Comparison of ENCODE assay signal across 22 cellular contexts in genomic region chr3:167125612-167126407, GRCh38.
DNase-seq lines count a peak whose midpoint lies in the region; ATAC-seq and TF ChIP-seq lines count a peak whose summit lies in the region.
"Had no signal": no experiment of that assay in that cellular context is flagged by ENCODE, and none has a peak within 500 bp of the region (broad histone marks: within the 10 kb centered on the region; RNA-seq: fewer than 3 reads in every experiment).

No MANE protein-coding gene starts in this region.

- H3K9me3 ChIP-seq in PC-3 (ENCODE audit: low read length): no peaks in the 10 kb centered on the region
- H3K9me3 ChIP-seq in mesenchymal stem cell (ENCODE audit: control insufficient read depth, low read length): no peaks in the 10 kb centered on the region

- peak overlapping the region; percentile 39; the same call in 1 of the 2 replicates for H2AFZ ChIP-seq in GM23338
- no peak overlapping the region for H2AFZ ChIP-seq in PC-3 (ENCODE audit: low read length)
- H2AFZ ChIP-seq in mesenchymal stem cell (ENCODE audit: low read depth, low read length): no peak overlapping the region
- H2AFZ ChIP-seq: GM23248 had no signal

- no peaks in the 10 kb centered on the region for H4K20me1 ChIP-seq in GM23338 (replicated peaks; ENCODE audit: insufficient read depth)
- no peaks in the 10 kb centered on the region for H4K20me1 ChIP-seq in PC-3 (ENCODE audit: low read length)

- peak; percentile 13 for DNase-seq in NCI-H2171 treated with DMSO at 0.1 percent for 48 hours (lab: John Stamatoyannopoulos, UW)
- no peak for DNase-seq in NCI-H2171 (lab: John Stamatoyannopoulos, UW)
- no peak for DNase-seq in GM23338 (ENCODE audit: low spot score)
- peak; percentile 27 for DNase-seq in PC-3
- peak; percentile 8 for DNase-seq in mesenchymal stem cell
- DNase-seq in GM20000 (ENCODE audit: low spot score): no peak
- DNase-seq in NCI-H226: no peak
- DNase-seq in DMS153 treated with DMSO at 0.1 percent for 48 hours (lab: John Stamatoyannopoulos, UW; ENCODE audit: unreplicated experiment): no peak
- DNase-seq: ACHN; BE2C; C1 segment of cervical spinal cord; CD4-positive, CD25-positive, alpha-beta regulatory T cell; CD8-positive, alpha-beta memory T cell; COR-L47; DMS 273 treated with DMSO at 0.1 percent for 48 hours; DMS79 treated with DMSO at 0.1 percent for 48 hours; GM23248; H7; HFFc6 had no signal

- no peaks in the 10 kb centered on the region for H3K4me1 ChIP-seq in GM23338 (ENCODE audit: insufficient read depth)
- H3K4me1 ChIP-seq in PC-3 (ENCODE audit: insufficient read depth, low read length): peaks cover 13% of the 10 kb centered on the region
- H3K4me1 ChIP-seq in mesenchymal stem cell (ENCODE audit: control insufficient read depth, insufficient read depth, low read depth, low read length): no peaks in the 10 kb centered on the region
- H3K4me1 ChIP-seq: BE2C had no signal

- H3F3A ChIP-seq in GM23338 (replicated peaks; ENCODE audit: low read depth) (no peaks in the 10 kb centered on the region), PC-3 (ENCODE audit: low read length, unreplicated experiment) (no peaks in the 10 kb centered on the region)

- no peaks in the 10 kb centered on the region for H3K27me3 Mint-ChIP-seq in GM23338 (ENCODE audit: insufficient read depth, low read depth, poor library complexity)
- H3K27me3 Mint-ChIP-seq: CD4-positive, CD25-positive, alpha-beta regulatory T cell; CD8-positive, alpha-beta memory T cell had no signal

- H3K9me3 Mint-ChIP-seq in GM23338: peaks cover 3% of the 10 kb centered on the region; the same call in 2 of the 3 replicates

- no peak overlapping the region for H2BK5ac ChIP-seq in mesenchymal stem cell (ENCODE audit: low read depth, low read length, poor library complexity, severe bottlenecking)

- H3K9me2 ChIP-seq in GM23338 (ENCODE audit: insufficient read depth): no peaks in the 10 kb centered on the region
- H3K9me2 ChIP-seq in PC-3 (replicated peaks; ENCODE audit: low read length): no peaks in the 10 kb centered on the region

- ATAC-seq in GM23338 (no peak), PC-3 (peak; percentile 60)
- ATAC-seq: GM12878, HCT116 had no signal

- WGBS in mesenchymal stem cell: 83% methylated on average over 3 of the region's 3 CpGs

- no peak overlapping the region for H2AK5ac ChIP-seq in mesenchymal stem cell (ENCODE audit: low read length, severe bottlenecking)

- no peak overlapping the region for H2BK120ac ChIP-seq in mesenchymal stem cell (ENCODE audit: low read depth, low read length)

- H3K79me2 ChIP-seq in GM23338 (replicated peaks; ENCODE audit: insufficient read depth): no peaks in the 10 kb centered on the region
- no peaks in the 10 kb centered on the region for H3K79me2 ChIP-seq in PC-3 (ENCODE audit: low read length)

- H3K36me3 ChIP-seq in GM23338 (ENCODE audit: insufficient read depth) (no peaks in the 10 kb centered on the region), PC-3 (ENCODE audit: low read depth, low read length) (no peaks in the 10 kb centered on the region), mesenchymal stem cell (ENCODE audit: control insufficient read depth in 1 of 2, insufficient read depth in 2 of 2, low read depth in 1 of 2, low read length in 2 of 2) (no peaks in the 10 kb centered on the region)
- H3K36me3 ChIP-seq: BE2C had no signal

- no peak overlapping the region for H3K14ac ChIP-seq in mesenchymal stem cell (ENCODE audit: low read length in 2 of 2)

- H3K18ac ChIP-seq in mesenchymal stem cell (ENCODE audit: low read depth in 1 of 2, low read length in 2 of 2): no peak overlapping the region

- H2BK12ac ChIP-seq in mesenchymal stem cell (ENCODE audit: low read length in 2 of 2): no peak overlapping the region

- H3K9ac ChIP-seq in PC-3 (ENCODE audit: low read length) (no peak overlapping the region), mesenchymal stem cell (ENCODE audit: low read length) (no peak overlapping the region)
- H3K9ac ChIP-seq: GM23248, KMS-11 had no signal

- POLR2A ChIA-PET in PC-3 (lab: Charles Lee; ENCODE audit: unreplicated experiment): no interaction called here

- TF ChIP-seq CTCF in GM23338 (conservative IDR thresholded peaks at IDR 0.05; ENCODE audit: low read depth in 2 of 2) (no peak), PC-3 (conservative IDR thresholded peaks at IDR 0.05; ENCODE audit: low read depth, low read length) (no peak), GM20000 (IDR thresholded peaks at IDR 0.05; ENCODE audit: extremely low read depth, missing control alignments) (no peak)

- H3K79me1 ChIP-seq in mesenchymal stem cell (replicated peaks; ENCODE audit: low read length, poor library complexity, severe bottlenecking): no peaks in the 10 kb centered on the region

- peaks cover 3% of the 10 kb centered on the region; the same call in 2 of the 3 replicates for H3K36me3 Mint-ChIP-seq in GM23338 (ENCODE audit: low read depth)
- H3K36me3 Mint-ChIP-seq: CD4-positive, CD25-positive, alpha-beta regulatory T cell; CD8-positive, alpha-beta memory T cell had no signal

- H3K27ac ChIP-seq in GM23338 (ENCODE audit: low read depth): no peak overlapping the region
- H3K27ac ChIP-seq in PC-3 (ENCODE audit: low read length): no peak overlapping the region
- H3K27ac ChIP-seq in mesenchymal stem cell (ENCODE audit: low read length, poor library complexity, severe bottlenecking): no peak overlapping the region
- H3K27ac ChIP-seq: GM23248, KMS-11 had no signal

- no peak overlapping the region; the same call in 1 of the 2 replicates for H3K27ac Mint-ChIP-seq in GM23338
- H3K27ac Mint-ChIP-seq: CD4-positive, CD25-positive, alpha-beta regulatory T cell; CD8-positive, alpha-beta memory T cell; HFFc6 had no signal

- H2BK15ac ChIP-seq in mesenchymal stem cell (ENCODE audit: low read depth, poor library complexity, severe bottlenecking): no peak overlapping the region

- H3K27me3 ChIP-seq in GM23338 (ENCODE audit: insufficient read depth): no peaks in the 10 kb centered on the region
- no peaks in the 10 kb centered on the region for H3K27me3 ChIP-seq in PC-3 (ENCODE audit: low read length)
- no peaks in the 10 kb centered on the region for H3K27me3 ChIP-seq in mesenchymal stem cell (ENCODE audit: control insufficient read depth in 1 of 2, insufficient read depth in 1 of 2, low read length in 2 of 2)
- H3K27me3 ChIP-seq: BE2C had no signal

- no peak overlapping the region for H3K4me3 Mint-ChIP-seq in GM23338
- H3K4me3 Mint-ChIP-seq: CD4-positive, CD25-positive, alpha-beta regulatory T cell; CD8-positive, alpha-beta memory T cell; HFFc6 had no signal

- H3K4me2 ChIP-seq in GM23338: no peak overlapping the region
- H3K4me2 ChIP-seq in PC-3 (ENCODE audit: low read length): 0 out of 2 replicates have a peak overlapping the region, but pooled peaks have one; percentile 11
- no peak overlapping the region for H3K4me2 ChIP-seq in mesenchymal stem cell (ENCODE audit: low read length, poor library complexity, severe bottlenecking)
- H3K4me2 ChIP-seq: KMS-11 had no signal

- H4K91ac ChIP-seq in mesenchymal stem cell (ENCODE audit: low read length): no peak overlapping the region

- CTCF ChIA-PET in PC-3 (lab: Charles Lee): no interaction called here

- intact Hi-C loops in PC-3 (cut with micrococcal nuclease): loop anchor here (1.0 to 5.0 kb wide), 2 partner anchors 36 to 181 kb away; no protein-coding TSS in a partner anchor

- no peak overlapping the region for H4K8ac ChIP-seq in mesenchymal stem cell (ENCODE audit: low read length)

- no peaks in the 10 kb centered on the region for H3K4me1 Mint-ChIP-seq in GM23338
- H3K4me1 Mint-ChIP-seq: CD4-positive, CD25-positive, alpha-beta regulatory T cell; CD8-positive, alpha-beta memory T cell had no signal

- no peak overlapping the region for H3K23ac ChIP-seq in mesenchymal stem cell (ENCODE audit: low read length in 2 of 2)

- no TSS peak for BruUV-seq in PC-3 (replicated peaks; lab: Mats Ljungman, UMichigan)

- H3K4ac ChIP-seq in mesenchymal stem cell (ENCODE audit: low read depth in 1 of 2, low read length in 2 of 2): no peak overlapping the region

- no peak overlapping the region for H3K4me3 ChIP-seq in GM23338
- no peak overlapping the region for H3K4me3 ChIP-seq in PC-3 (ENCODE audit: low read length)
- H3K4me3 ChIP-seq in mesenchymal stem cell (ENCODE audit: insufficient read depth in 1 of 2, low read depth in 1 of 2, low read length in 2 of 2): no peak overlapping the region
- H3K4me3 ChIP-seq: GM12878, GM23248 had no signal

TF ChIP-seq in GM23338, 12 proteins besides CTCF, POLR2A, EP300 and RAD21 (continues in another document):
- no peak for TF ChIP-seq ZNF331 (CRISPR knock-in tag; IDR thresholded peaks at IDR 0.05; ENCODE audit: low read depth)
- no peak for TF ChIP-seq EZH2 (IDR thresholded peaks at IDR 0.05; ENCODE audit: low read depth, unreplicated experiment)
- no peak for TF ChIP-seq ZNF114 (CRISPR knock-in tag; IDR thresholded peaks at IDR 0.05)
- no peak for TF ChIP-seq JUNB (IDR thresholded peaks at IDR 0.05; ENCODE audit: unreplicated experiment)
- no peak for TF ChIP-seq POLR2AphosphoS5 (IDR thresholded peaks at IDR 0.05; ENCODE audit: low read depth)
- TF ChIP-seq CREB1 (CRISPR knock-in tag; IDR thresholded peaks at IDR 0.05; ENCODE audit: low read depth): no peak

Comparison
In these comparisons a context has a peak if more than half of its experiments do, and no peak if none do; other contexts are left out.
1. DNase-seq: peak in NCI-H2171 treated with DMSO at 0.1 percent for 48 hours (single experiment), PC-3 (single experiment) and mesenchymal stem cell (single experiment); none in NCI-H2171 (single experiment), GM23338 (single experiment), GM20000 (single experiment), NCI-H226 (single experiment) and DMS153 treated with DMSO at 0.1 percent for 48 hours (single experiment).